In the genomic region with DNA sequence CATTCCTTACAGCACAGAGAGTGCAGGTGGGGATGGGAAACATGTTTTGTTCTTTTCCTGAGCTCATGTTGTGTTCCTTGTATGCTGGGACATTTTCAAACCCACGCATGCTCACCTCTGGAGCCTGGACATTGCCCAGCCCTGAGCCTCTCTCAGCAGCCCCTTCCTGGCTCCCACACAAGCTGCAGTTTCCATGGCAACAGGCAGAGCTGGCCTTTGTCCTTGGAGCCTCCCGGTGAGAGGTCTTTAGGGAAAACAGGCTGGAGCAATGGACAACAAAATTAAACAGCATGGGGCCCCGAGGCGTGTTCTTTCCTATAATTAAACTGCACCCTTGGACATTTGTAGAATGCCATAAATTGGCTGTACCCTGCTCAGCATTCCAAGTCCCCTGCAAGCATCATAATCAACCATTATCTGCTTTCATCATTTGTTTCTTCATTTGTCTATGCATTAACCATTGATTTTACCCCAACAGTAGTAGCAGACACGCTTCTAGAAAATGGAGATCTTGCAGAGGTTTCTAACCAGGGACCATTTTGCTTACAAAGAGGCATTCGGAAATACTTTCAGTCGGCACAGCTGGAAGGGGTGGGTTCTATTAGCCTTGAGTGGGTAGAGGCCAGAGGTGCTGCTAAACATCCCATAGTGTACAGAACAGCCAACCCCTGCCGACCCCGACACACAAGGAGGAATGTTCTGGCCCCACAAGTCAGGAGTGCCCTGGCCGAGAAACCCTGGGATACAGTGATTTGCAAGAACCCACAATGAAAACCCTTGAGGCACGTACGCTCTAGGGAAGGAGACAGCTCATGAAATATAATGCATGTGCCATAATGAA, we compare ENCODE assay signal across 1 cellular context.
A peak's percentile ranks its signal among the peaks of the same experiment; 100 is the strongest.
TF ChIP-seq lines count a peak whose summit lies in the region.

No MANE protein-coding gene starts in this region.

TF ChIP-seq in HepG2, 621 proteins besides CTCF, POLR2A, EP300 and RAD21 (continued from another document and continues in another):
- TF ChIP-seq, protein P1, sequence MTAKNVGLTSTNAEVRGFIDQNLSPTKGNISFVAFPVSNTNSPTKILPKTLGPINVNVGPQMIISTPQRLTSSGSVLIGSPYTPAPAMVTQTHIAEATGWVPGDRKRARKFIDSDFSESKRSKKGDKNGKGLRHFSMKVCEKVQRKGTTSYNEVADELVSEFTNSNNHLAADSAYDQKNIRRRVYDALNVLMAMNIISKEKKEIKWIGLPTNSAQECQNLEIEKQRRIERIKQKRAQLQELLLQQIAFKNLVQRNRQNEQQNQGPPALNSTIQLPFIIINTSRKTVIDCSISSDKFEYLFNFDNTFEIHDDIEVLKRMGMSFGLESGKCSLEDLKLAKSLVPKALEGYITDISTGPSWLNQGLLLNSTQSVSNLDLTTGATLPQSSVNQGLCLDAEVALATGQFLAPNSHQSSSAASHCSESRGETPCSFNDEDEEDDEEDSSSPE (CRISPR knock-in tag; IDR thresholded peaks at IDR 0.05) = 0 out of 2 replicates have a peak, but pooled peaks have one; percentile 24
- 0 out of 2 replicates have a peak, but pooled peaks have one; percentile 24 for TF ChIP-seq FOXJ3 (CRISPR knock-in tag; IDR thresholded peaks at IDR 0.05; ENCODE audit: borderline replicate concordance)
- 0 out of 2 replicates have a peak, but pooled peaks have one; percentile 9 for TF ChIP-seq KDM2A (CRISPR knock-in tag; IDR thresholded peaks at IDR 0.05; ENCODE audit: borderline replicate concordance, low read depth)
- TF ChIP-seq RELA (CRISPR knock-in tag; IDR thresholded peaks at IDR 0.05) = 0 out of 2 replicates have a peak, but pooled peaks have one; percentile 16
- TF ChIP-seq HMGA1 (CRISPR knock-in tag; conservative IDR thresholded peaks at IDR 0.05) = no peak
- TF ChIP-seq MEF2D (CRISPR knock-in tag; IDR thresholded peaks at IDR 0.05) = peak; percentile 23; the same call in 1 of the 2 replicates
- TF ChIP-seq, protein P2, sequence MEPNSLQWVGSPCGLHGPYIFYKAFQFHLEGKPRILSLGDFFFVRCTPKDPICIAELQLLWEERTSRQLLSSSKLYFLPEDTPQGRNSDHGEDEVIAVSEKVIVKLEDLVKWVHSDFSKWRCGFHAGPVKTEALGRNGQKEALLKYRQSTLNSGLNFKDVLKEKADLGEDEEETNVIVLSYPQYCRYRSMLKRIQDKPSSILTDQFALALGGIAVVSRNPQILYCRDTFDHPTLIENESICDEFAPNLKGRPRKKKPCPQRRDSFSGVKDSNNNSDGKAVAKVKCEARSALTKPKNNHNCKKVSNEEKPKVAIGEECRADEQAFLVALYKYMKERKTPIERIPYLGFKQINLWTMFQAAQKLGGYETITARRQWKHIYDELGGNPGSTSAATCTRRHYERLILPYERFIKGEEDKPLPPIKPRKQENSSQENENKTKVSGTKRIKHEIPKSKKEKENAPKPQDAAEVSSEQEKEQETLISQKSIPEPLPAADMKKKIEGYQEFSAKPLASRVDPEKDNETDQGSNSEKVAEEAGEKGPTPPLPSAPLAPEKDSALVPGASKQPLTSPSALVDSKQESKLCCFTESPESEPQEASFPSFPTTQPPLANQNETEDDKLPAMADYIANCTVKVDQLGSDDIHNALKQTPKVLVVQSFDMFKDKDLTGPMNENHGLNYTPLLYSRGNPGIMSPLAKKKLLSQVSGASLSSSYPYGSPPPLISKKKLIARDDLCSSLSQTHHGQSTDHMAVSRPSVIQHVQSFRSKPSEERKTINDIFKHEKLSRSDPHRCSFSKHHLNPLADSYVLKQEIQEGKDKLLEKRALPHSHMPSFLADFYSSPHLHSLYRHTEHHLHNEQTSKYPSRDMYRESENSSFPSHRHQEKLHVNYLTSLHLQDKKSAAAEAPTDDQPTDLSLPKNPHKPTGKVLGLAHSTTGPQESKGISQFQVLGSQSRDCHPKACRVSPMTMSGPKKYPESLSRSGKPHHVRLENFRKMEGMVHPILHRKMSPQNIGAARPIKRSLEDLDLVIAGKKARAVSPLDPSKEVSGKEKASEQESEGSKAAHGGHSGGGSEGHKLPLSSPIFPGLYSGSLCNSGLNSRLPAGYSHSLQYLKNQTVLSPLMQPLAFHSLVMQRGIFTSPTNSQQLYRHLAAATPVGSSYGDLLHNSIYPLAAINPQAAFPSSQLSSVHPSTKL (CRISPR knock-in tag; IDR thresholded peaks at IDR 0.05) = peak; percentile 53; the same call in 1 of the 2 replicates
- peak; percentile 88 for TF ChIP-seq RFXANK (CRISPR knock-in tag; IDR thresholded peaks at IDR 0.05)
- TF ChIP-seq, protein P3, sequence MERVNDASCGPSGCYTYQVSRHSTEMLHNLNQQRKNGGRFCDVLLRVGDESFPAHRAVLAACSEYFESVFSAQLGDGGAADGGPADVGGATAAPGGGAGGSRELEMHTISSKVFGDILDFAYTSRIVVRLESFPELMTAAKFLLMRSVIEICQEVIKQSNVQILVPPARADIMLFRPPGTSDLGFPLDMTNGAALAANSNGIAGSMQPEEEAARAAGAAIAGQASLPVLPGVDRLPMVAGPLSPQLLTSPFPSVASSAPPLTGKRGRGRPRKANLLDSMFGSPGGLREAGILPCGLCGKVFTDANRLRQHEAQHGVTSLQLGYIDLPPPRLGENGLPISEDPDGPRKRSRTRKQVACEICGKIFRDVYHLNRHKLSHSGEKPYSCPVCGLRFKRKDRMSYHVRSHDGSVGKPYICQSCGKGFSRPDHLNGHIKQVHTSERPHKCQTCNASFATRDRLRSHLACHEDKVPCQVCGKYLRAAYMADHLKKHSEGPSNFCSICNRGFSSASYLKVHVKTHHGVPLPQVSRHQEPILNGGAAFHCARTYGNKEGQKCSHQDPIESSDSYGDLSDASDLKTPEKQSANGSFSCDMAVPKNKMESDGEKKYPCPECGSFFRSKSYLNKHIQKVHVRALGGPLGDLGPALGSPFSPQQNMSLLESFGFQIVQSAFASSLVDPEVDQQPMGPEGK (CRISPR knock-in tag; IDR thresholded peaks at IDR 0.05) = 0 out of 2 replicates have a peak, but pooled peaks have one; percentile 43
- peak; percentile 40 for TF ChIP-seq HDAC2 (CRISPR knock-in tag; IDR thresholded peaks at IDR 0.05)
- 0 out of 2 replicates have a peak, but pooled peaks have one; percentile 46 for TF ChIP-seq TP53 (CRISPR knock-in tag; conservative IDR thresholded peaks at IDR 0.05)
- TF ChIP-seq ZNF607 (CRISPR knock-in tag; IDR thresholded peaks at IDR 0.05; ENCODE audit: borderline replicate concordance) = peak; percentile 4; the same call in 1 of the 2 replicates
- TF ChIP-seq, protein P4, sequence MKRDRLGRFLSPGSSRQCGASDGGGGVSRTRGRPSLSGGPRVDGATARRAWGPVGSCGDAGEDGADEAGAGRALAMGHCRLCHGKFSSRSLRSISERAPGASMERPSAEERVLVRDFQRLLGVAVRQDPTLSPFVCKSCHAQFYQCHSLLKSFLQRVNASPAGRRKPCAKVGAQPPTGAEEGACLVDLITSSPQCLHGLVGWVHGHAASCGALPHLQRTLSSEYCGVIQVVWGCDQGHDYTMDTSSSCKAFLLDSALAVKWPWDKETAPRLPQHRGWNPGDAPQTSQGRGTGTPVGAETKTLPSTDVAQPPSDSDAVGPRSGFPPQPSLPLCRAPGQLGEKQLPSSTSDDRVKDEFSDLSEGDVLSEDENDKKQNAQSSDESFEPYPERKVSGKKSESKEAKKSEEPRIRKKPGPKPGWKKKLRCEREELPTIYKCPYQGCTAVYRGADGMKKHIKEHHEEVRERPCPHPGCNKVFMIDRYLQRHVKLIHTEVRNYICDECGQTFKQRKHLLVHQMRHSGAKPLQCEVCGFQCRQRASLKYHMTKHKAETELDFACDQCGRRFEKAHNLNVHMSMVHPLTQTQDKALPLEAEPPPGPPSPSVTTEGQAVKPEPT (CRISPR knock-in tag; IDR thresholded peaks at IDR 0.05; ENCODE audit: low read depth) = peak; percentile 81; the same call in 1 of the 2 replicates
- TF ChIP-seq, protein P5, sequence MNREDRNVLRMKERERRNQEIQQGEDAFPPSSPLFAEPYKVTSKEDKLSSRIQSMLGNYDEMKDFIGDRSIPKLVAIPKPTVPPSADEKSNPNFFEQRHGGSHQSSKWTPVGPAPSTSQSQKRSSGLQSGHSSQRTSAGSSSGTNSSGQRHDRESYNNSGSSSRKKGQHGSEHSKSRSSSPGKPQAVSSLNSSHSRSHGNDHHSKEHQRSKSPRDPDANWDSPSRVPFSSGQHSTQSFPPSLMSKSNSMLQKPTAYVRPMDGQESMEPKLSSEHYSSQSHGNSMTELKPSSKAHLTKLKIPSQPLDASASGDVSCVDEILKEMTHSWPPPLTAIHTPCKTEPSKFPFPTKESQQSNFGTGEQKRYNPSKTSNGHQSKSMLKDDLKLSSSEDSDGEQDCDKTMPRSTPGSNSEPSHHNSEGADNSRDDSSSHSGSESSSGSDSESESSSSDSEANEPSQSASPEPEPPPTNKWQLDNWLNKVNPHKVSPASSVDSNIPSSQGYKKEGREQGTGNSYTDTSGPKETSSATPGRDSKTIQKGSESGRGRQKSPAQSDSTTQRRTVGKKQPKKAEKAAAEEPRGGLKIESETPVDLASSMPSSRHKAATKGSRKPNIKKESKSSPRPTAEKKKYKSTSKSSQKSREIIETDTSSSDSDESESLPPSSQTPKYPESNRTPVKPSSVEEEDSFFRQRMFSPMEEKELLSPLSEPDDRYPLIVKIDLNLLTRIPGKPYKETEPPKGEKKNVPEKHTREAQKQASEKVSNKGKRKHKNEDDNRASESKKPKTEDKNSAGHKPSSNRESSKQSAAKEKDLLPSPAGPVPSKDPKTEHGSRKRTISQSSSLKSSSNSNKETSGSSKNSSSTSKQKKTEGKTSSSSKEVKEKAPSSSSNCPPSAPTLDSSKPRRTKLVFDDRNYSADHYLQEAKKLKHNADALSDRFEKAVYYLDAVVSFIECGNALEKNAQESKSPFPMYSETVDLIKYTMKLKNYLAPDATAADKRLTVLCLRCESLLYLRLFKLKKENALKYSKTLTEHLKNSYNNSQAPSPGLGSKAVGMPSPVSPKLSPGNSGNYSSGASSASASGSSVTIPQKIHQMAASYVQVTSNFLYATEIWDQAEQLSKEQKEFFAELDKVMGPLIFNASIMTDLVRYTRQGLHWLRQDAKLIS (CRISPR knock-in tag; IDR thresholded peaks at IDR 0.05) = no peak
- TF ChIP-seq RCOR2 (CRISPR knock-in tag; IDR thresholded peaks at IDR 0.05) = 0 out of 2 replicates have a peak, but pooled peaks have one; percentile 34
- 0 out of 2 replicates have a peak, but pooled peaks have one; percentile 25 for TF ChIP-seq ZNF235 (CRISPR knock-in tag; IDR thresholded peaks at IDR 0.05; ENCODE audit: borderline replicate concordance)
- TF ChIP-seq LCORL (IDR thresholded peaks at IDR 0.05) = no peak
- peak; percentile 53 for TF ChIP-seq LCORL (CRISPR knock-in tag; IDR thresholded peaks at IDR 0.05)
- 0 out of 2 replicates have a peak, but pooled peaks have one; percentile 43 for TF ChIP-seq ARNTL (CRISPR knock-in tag; IDR thresholded peaks at IDR 0.05)
- no peak for TF ChIP-seq KAT8 (CRISPR knock-in tag; IDR thresholded peaks at IDR 0.05)
- TF ChIP-seq IRF2 (CRISPR knock-in tag; IDR thresholded peaks at IDR 0.05) = 0 out of 2 replicates have a peak, but pooled peaks have one; percentile 24
- TF ChIP-seq ZFP62 (CRISPR knock-in tag; IDR thresholded peaks at IDR 0.05) = no peak
- TF ChIP-seq, protein P6, sequence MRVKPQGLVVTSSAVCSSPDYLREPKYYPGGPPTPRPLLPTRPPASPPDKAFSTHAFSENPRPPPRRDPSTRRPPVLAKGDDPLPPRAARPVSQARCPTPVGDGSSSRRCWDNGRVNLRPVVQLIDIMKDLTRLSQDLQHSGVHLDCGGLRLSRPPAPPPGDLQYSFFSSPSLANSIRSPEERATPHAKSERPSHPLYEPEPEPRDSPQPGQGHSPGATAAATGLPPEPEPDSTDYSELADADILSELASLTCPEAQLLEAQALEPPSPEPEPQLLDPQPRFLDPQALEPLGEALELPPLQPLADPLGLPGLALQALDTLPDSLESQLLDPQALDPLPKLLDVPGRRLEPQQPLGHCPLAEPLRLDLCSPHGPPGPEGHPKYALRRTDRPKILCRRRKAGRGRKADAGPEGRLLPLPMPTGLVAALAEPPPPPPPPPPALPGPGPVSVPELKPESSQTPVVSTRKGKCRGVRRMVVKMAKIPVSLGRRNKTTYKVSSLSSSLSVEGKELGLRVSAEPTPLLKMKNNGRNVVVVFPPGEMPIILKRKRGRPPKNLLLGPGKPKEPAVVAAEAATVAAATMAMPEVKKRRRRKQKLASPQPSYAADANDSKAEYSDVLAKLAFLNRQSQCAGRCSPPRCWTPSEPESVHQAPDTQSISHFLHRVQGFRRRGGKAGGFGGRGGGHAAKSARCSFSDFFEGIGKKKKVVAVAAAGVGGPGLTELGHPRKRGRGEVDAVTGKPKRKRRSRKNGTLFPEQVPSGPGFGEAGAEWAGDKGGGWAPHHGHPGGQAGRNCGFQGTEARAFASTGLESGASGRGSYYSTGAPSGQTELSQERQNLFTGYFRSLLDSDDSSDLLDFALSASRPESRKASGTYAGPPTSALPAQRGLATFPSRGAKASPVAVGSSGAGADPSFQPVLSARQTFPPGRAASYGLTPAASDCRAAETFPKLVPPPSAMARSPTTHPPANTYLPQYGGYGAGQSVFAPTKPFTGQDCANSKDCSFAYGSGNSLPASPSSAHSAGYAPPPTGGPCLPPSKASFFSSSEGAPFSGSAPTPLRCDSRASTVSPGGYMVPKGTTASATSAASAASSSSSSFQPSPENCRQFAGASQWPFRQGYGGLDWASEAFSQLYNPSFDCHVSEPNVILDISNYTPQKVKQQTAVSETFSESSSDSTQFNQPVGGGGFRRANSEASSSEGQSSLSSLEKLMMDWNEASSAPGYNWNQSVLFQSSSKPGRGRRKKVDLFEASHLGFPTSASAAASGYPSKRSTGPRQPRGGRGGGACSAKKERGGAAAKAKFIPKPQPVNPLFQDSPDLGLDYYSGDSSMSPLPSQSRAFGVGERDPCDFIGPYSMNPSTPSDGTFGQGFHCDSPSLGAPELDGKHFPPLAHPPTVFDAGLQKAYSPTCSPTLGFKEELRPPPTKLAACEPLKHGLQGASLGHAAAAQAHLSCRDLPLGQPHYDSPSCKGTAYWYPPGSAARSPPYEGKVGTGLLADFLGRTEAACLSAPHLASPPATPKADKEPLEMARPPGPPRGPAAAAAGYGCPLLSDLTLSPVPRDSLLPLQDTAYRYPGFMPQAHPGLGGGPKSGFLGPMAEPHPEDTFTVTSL (CRISPR knock-in tag; IDR thresholded peaks at IDR 0.05; ENCODE audit: borderline replicate concordance) = peak; percentile 76; the same call in 1 of the 2 replicates
- 0 out of 2 replicates have a peak, but pooled peaks have one; percentile 18 for TF ChIP-seq SRY (CRISPR knock-in tag; IDR thresholded peaks at IDR 0.05)
- TF ChIP-seq HDAC1 (CRISPR knock-in tag; IDR thresholded peaks at IDR 0.05) = peak; percentile 84; the same call in 1 of the 2 replicates
- TF ChIP-seq MTA3 (CRISPR knock-in tag; IDR thresholded peaks at IDR 0.05) = no peak
- TF ChIP-seq, protein P7, sequence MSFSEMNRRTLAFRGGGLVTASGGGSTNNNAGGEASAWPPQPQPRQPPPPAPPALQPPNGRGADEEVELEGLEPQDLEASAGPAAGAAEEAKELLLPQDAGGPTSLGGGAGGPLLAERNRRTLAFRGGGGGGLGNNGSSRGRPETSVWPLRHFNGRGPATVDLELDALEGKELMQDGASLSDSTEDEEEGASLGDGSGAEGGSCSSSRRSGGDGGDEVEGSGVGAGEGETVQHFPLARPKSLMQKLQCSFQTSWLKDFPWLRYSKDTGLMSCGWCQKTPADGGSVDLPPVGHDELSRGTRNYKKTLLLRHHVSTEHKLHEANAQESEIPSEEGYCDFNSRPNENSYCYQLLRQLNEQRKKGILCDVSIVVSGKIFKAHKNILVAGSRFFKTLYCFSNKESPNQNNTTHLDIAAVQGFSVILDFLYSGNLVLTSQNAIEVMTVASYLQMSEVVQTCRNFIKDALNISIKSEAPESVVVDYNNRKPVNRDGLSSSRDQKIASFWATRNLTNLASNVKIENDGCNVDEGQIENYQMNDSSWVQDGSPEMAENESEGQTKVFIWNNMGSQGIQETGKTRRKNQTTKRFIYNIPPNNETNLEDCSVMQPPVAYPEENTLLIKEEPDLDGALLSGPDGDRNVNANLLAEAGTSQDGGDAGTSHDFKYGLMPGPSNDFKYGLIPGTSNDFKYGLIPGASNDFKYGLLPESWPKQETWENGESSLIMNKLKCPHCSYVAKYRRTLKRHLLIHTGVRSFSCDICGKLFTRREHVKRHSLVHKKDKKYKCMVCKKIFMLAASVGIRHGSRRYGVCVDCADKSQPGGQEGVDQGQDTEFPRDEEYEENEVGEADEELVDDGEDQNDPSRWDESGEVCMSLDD (CRISPR knock-in tag; IDR thresholded peaks at IDR 0.05; ENCODE audit: borderline replicate concordance) = no peak
- peak; percentile 73; the same call in 1 of the 2 replicates for TF ChIP-seq ZNF335 (CRISPR knock-in tag; IDR thresholded peaks at IDR 0.05)
- no peak for TF ChIP-seq MED8 (CRISPR knock-in tag; IDR thresholded peaks at IDR 0.05; ENCODE audit: insufficient replicate concordance)
